Comparison of ENCODE assay signal across 8 cellular contexts in the genomic region with DNA sequence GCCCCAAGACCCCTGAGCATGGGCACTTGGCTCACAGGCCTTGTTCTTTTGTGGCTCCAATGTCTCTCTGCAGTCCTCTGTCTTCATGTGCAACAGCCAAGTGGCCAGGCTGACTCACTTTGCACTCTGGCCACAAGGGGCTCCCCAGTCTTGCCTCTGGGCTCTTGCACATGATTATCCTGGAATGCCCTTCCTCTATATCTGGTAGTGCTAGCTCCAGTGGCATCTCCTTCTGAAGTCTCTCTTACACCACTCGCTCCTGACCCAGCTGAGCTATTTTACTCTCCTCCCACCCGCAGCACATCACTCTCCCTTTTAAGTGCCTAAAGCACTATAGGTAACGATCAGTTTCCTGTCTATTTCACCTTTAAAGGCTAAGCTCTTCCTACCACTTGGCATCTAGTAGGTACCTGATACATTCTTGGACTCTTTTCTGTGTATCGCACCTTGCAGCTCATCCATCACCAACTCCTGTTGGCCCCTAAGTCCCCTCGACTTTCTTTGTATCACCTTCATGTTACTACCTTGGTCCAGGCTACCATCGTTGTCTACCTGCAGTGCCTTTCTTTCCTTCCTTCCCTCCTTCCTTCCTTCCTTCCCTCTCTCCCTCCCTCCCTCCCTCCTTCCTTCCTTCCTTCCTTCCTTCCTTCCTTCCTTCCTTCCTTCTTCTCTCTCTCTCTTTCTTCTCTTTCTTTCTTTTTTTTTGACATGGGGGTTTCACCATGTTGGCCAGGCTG. TPM values are rescaled to one million over a fixed set of nuclear protein-coding genes. Genes with fewer than 3 reads are reported as not detected.
DNase-seq lines count a peak whose midpoint lies in the region; ATAC-seq, FAIRE-seq and TF ChIP-seq lines count a peak whose summit lies in the region.

No MANE protein-coding gene starts in this region.

- H3K27ac ChIP-seq in K562 (ENCODE audit: extremely low read depth, low read depth, low read length) = no peak overlapping the region

- no peak overlapping the region for H3K4me2 ChIP-seq in K562 (ENCODE audit: insufficient read depth, low read length)

- H3K79me2 ChIP-seq in K562 (ENCODE audit: control insufficient read depth, insufficient read depth, low read length) = no peaks in the 10 kb centered on the region

- in situ Hi-C loops in K562 (cut with MboI) = no loop called here

- intact Hi-C loops in K562 (cut with micrococcal nuclease) = no loop called here

- no peaks in the 10 kb centered on the region for H3K36me3 ChIP-seq in K562 (ENCODE audit: control insufficient read depth, insufficient read depth, low read length)

- no peak overlapping the region for H3K4me3 Mint-ChIP-seq in nephron progenitor cell
- no peak overlapping the region for H3K4me3 Mint-ChIP-seq in T-helper 2 cell treated with Interferon-gamma antibody and Interleukin-4, amounts not matched to agents 5 μg/mL and 100 μg/mL, for 36 hours

- H3K27me3 ChIP-seq in K562 (ENCODE audit: control insufficient read depth in 2 of 2, insufficient read depth in 2 of 2, low read length in 2 of 2) = 0 out of 5 replicates have a peak, but pooled peaks cover 0 to under 1% of the 10 kb centered on the region in 2 experiments

- BruUV-seq in K562 (replicated peaks; lab: Mats Ljungman, UMichigan) = no TSS peak

- H4K20me1 ChIP-seq in K562 (replicated peaks; ENCODE audit: control insufficient read depth, insufficient read depth, low read length) = no peaks in the 10 kb centered on the region

- peaks cover 6 to 29% of the 10 kb centered on the region in 2 experiments for H3K4me1 ChIP-seq in K562 (replicated peaks in 1 of 2; ENCODE audit: control insufficient read depth in 2 of 2, insufficient read depth in 2 of 2, low read length in 2 of 2)

- no peak for FAIRE-seq in K562 (lab: Jason Lieb, UNC)

- H3K27me3 Mint-ChIP-seq in nephron progenitor cell (ENCODE audit: low read depth, poor library complexity) = peaks cover 31% of the 10 kb centered on the region
- H3K27me3 Mint-ChIP-seq in T-helper 2 cell treated with Interferon-gamma antibody and Interleukin-4, amounts not matched to agents 5 μg/mL and 100 μg/mL, for 36 hours (ENCODE audit: low read depth) = peaks cover 23% of the 10 kb centered on the region

- H3K9ac ChIP-seq in K562 (ENCODE audit: insufficient read depth in 1 of 2, low read depth in 2 of 2, low read length in 2 of 2) = no peak overlapping the region

- H2AFZ ChIP-seq in K562 (ENCODE audit: low read depth, low read length) = 0 out of 2 replicates have a peak overlapping the region, but pooled peaks have one; percentile 51

- no peaks in the 10 kb centered on the region for H3K9me1 ChIP-seq in K562 (ENCODE audit: control insufficient read depth, insufficient read depth, low read length)

- TF ChIP-seq EP300 in K562 (IDR thresholded peaks at IDR 0.05; ENCODE audit: low read length) = no peak

- H3K4me3 ChIP-seq in K562 = no peak overlapping the region

- peak; percentile 82 for ATAC-seq in K562
- ATAC-seq in HG02610 (IDR thresholded peaks at IDR 0.05; ENCODE audit: unreplicated experiment) = no peak
- ATAC-seq in GM21619 (IDR thresholded peaks at IDR 0.05; ENCODE audit: unreplicated experiment) = no peak

- WGBS in K562 (ENCODE audit: insufficient coverage, low coverage, missing lambda C conversion rate) = 32% methylated on average over 4 of the region's 6 CpGs

- TF ChIP-seq CTCF in GM10266 (IDR thresholded peaks at IDR 0.05; ENCODE audit: control insufficient read depth, insufficient read depth, low read depth, missing control alignments) (peak; percentile 33), K562 (IDR thresholded peaks at IDR 0.05 in 2 of 3, conservative IDR thresholded peaks at IDR 0.05 in 1 of 3; ENCODE audit: insufficient read depth in 2 of 3, low read depth in 1 of 3, low read length in 3 of 3) (peak; percentile 61 to 71 (median 66); a peak in 5 of 6 replicates), nephron progenitor cell (IDR thresholded peaks at IDR 0.05) (peak; percentile 19)

- POLR2A ChIA-PET in K562 (lab: Yijun Ruan, JAX) = interaction anchor here (0.7 kb wide), 1 partner anchor 167 kb away, joined by 4 read pairs; no protein-coding TSS in a partner anchor

- TF ChIP-seq RAD21 in K562 (CRISPR knock-in tag; conservative IDR thresholded peaks at IDR 0.05 in 1 of 2, IDR thresholded peaks at IDR 0.05 in 1 of 2) = peak; percentile 25 to 61; a peak in 2 of 4 replicates

- DNase-seq in GM10266 (ENCODE audit: extremely low spot score) (no peak), M059J (ENCODE audit: low read depth) (peak; percentile 93), K562 (ENCODE audit: extremely low read depth in 1 of 4, low spot score in 3 of 4) (peak; percentile 25 to 53 (median 31)), nephron progenitor cell (no peak), NCI-H446 treated with DMSO at 0.1 percent for 48 hours (lab: John Stamatoyannopoulos, UW) (no peak)
- DNase-seq in T-helper 2 cell treated with Interferon-gamma antibody and Interleukin-4, amounts not matched to agents 5 μg/mL and 100 μg/mL, for 36 hours (ENCODE audit: low spot score) = no peak

- peaks cover 4% of the 10 kb centered on the region for H3K4me1 Mint-ChIP-seq in nephron progenitor cell
- H3K4me1 Mint-ChIP-seq in T-helper 2 cell treated with Interferon-gamma antibody and Interleukin-4, amounts not matched to agents 5 μg/mL and 100 μg/mL, for 36 hours (ENCODE audit: low read depth) = no peaks in the 10 kb centered on the region

- H3K36me3 Mint-ChIP-seq in nephron progenitor cell (ENCODE audit: low read depth) = no peaks in the 10 kb centered on the region
- no peaks in the 10 kb centered on the region for H3K36me3 Mint-ChIP-seq in T-helper 2 cell treated with Interferon-gamma antibody and Interleukin-4, amounts not matched to agents 5 μg/mL and 100 μg/mL, for 36 hours (ENCODE audit: low read depth)

- no peaks in the 10 kb centered on the region for H3K9me3 ChIP-seq in K562 (replicated peaks; ENCODE audit: control insufficient read depth, insufficient read depth, low read depth, low read length)

- H3K27ac Mint-ChIP-seq in nephron progenitor cell = no peak overlapping the region
- H3K27ac Mint-ChIP-seq in T-helper 2 cell treated with Interferon-gamma antibody and Interleukin-4, amounts not matched to agents 5 μg/mL and 100 μg/mL, for 36 hours = no peak overlapping the region

- H3K9me3 Mint-ChIP-seq in nephron progenitor cell = no peaks in the 10 kb centered on the region
- H3K9me3 Mint-ChIP-seq in T-helper 2 cell treated with Interferon-gamma antibody and Interleukin-4, amounts not matched to agents 5 μg/mL and 100 μg/mL, for 36 hours = no peaks in the 10 kb centered on the region

- TF ChIP-seq POLR2A in K562 (conservative IDR thresholded peaks at IDR 0.05) = no peak

- CTCF ChIA-PET in K562 (lab: Yijun Ruan, JAX; ENCODE audit: low intra/inter-chr PET ratio) = no interaction called here

TF ChIP-seq in K562, 482 proteins besides CTCF, POLR2A, EP300 and RAD21 (continues in another document):
- TF ChIP-seq COPS2 (conservative IDR thresholded peaks at IDR 0.05) (no peak), TAF9B (IDR thresholded peaks at IDR 0.05; ENCODE audit: partially characterized antibody) (no peak), MYC (IDR thresholded peaks at IDR 0.05; ENCODE audit: low read depth, low read length) (peak; percentile 38; the same call in 1 of the 2 replicates), MYC (CRISPR knock-in tag; IDR thresholded peaks at IDR 0.05; ENCODE audit: borderline replicate concordance, low read depth) (no peak)
- TF ChIP-seq, protein P1, sequence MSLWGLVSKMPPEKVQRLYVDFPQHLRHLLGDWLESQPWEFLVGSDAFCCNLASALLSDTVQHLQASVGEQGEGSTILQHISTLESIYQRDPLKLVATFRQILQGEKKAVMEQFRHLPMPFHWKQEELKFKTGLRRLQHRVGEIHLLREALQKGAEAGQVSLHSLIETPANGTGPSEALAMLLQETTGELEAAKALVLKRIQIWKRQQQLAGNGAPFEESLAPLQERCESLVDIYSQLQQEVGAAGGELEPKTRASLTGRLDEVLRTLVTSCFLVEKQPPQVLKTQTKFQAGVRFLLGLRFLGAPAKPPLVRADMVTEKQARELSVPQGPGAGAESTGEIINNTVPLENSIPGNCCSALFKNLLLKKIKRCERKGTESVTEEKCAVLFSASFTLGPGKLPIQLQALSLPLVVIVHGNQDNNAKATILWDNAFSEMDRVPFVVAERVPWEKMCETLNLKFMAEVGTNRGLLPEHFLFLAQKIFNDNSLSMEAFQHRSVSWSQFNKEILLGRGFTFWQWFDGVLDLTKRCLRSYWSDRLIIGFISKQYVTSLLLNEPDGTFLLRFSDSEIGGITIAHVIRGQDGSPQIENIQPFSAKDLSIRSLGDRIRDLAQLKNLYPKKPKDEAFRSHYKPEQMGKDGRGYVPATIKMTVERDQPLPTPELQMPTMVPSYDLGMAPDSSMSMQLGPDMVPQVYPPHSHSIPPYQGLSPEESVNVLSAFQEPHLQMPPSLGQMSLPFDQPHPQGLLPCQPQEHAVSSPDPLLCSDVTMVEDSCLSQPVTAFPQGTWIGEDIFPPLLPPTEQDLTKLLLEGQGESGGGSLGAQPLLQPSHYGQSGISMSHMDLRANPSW (CRISPR knock-in tag; IDR thresholded peaks at IDR 0.05) = no peak

RNA-seq across cellular contexts. Expression of a gene that starts 21.8 kb away (rescaled TPM):
- 0.39 and 4.3 TPM in 2 replicates for total RNA-seq in M059J (2014; rRNA removed; shearing (Covaris generic))
- 0.21 TPM in 1 of 2 replicates, not detected in the other for total RNA-seq in K562 (2011; cell fraction: chromatin; rRNA removed; ENCODE audit: low replicate concordance)
- total RNA-seq in K562 (2011; cell fraction: nucleolus; rRNA removed) = 0.13 and 0.17 TPM in 2 replicates
- total RNA-seq in K562 (2011; cell fraction: nucleoplasm; rRNA removed) = 0.15 TPM in 1 of 2 replicates, not detected in the other
- total RNA-seq in K562 (2014; rRNA removed) (0.14 and 0.57 TPM in 2 replicates), K562 (2014; rRNA removed; fragmentation: Illumina TruSeq; extraction: Trizol) (0.10 TPM in 1 of 2 replicates, not detected in the other), K562 (2015; rRNA removed; fragmentation: Illumina TruSeq; extraction: Trizol) (not detected in 2 replicates), K562 (2021) (0.27 and 0.33 TPM in 2 replicates)
- polyA plus RNA-seq in K562 (2011; rRNA removed) (0.03 and 0.06 TPM in 2 replicates), K562 (2014; fragmentation: Illumina TruSeq; extraction: Trizol) (0.12 and 0.19 TPM in 2 replicates), K562 (2014; fragmentation: Nextera tagmentation; extraction: Ambion mirVana) (under 1 TPM in 1 of 2 experiments, not detected in 1; 0.01 TPM), K562 (2014; rRNA removed) (0.53 TPM in 1 of 2 replicates, not detected in the other)
- 0.04 and 0.58 TPM in 2 replicates for polyA plus RNA-seq in K562 (2011; cell fraction: cytosol; rRNA removed)
- 0.06 and 0.11 TPM in 2 replicates for polyA plus RNA-seq in K562 (2011; cell fraction: nucleus; rRNA removed)
- polyA plus RNA-seq in K562 (2012) = 0.17 and 0.66 TPM in 2 replicates
- 0.09 TPM in 1 of 2 replicates, not detected in the other for polyA minus RNA-seq in K562 (2011; rRNA and poly(A)+ RNA removed)
- polyA minus RNA-seq in K562 (2011; cell fraction: cytosol; rRNA and poly(A)+ RNA removed) = 1.9 TPM in 1 of 2 replicates, not detected in the other
- 0.11 and 0.40 TPM in 2 replicates for polyA minus RNA-seq in K562 (2011; cell fraction: nucleus; rRNA and poly(A)+ RNA removed)

Comparison
In these comparisons a context has a peak if more than half of its experiments do, and no peak if none do; other contexts are left out.
1. DNase-seq: peak in M059J (single experiment) and K562 (4 of 4); none in GM10266 (single experiment), nephron progenitor cell (single experiment), NCI-H446 treated with DMSO at 0.1 percent for 48 hours (single experiment) and T-helper 2 cell treated with Interferon-gamma antibody and Interleukin-4, amounts not matched to agents 5 μg/mL and 100 μg/mL, for 36 hours (single experiment).
2. Peak in every context shown above with its lines, with median percentiles within 50 percentile points of each other: CTCF ChIP-seq.